Comparison of ENCODE assay signal across 30 cellular contexts in the genomic region with DNA sequence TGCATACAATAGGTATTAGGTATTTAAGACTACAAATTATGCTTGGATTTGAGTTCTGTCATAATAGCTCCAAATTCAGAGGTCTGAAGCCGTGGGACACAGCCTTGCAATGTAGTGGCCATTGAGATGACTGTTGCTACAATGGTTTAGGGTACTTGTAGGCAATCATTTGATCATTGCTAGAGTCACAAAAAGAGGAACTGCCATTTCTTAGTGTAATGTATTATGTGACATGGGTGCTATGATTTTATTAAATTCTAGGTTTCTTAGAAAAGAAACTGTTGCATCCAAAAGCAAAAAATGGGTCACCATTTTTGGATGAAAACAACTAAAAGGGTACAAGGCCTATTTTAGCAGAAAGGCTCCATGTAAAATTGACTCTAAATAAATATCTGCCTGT.
"Had no signal": no experiment of that assay in that cellular context is flagged by ENCODE, and none has a peak within 500 bp of the region (broad histone marks: within the 10 kb centered on the region; RNA-seq: fewer than 3 reads in every experiment).

No MANE protein-coding gene starts in this region.

- H3K4me3 ChIP-seq: coronary artery, dorsolateral prefrontal cortex, gastrocnemius medialis, heart left ventricle had no signal

- H3K9me3 ChIP-seq: gastrocnemius medialis, heart left ventricle had no signal

- FAIRE-seq: astrocyte, bronchial epithelial cell, TTC549 had no signal

- H3K27me3 ChIP-seq: brain microvascular endothelial cell, foreskin keratinocyte, gastrocnemius medialis, heart left ventricle had no signal

- H3K4me1 ChIP-seq: foreskin keratinocyte, gastrocnemius medialis, heart left ventricle had no signal

- ATAC-seq: activated CD4-positive, CD25-positive, alpha-beta regulatory T cell treated with anti-CD3 and anti-CD28 coated beads, Interleukin-2, amount 50 U/mL, for 24 hours; activated CD8-positive, alpha-beta T cell treated with anti-CD3 and anti-CD28 coated beads for 36 hours; activated T-cell treated with anti-CD3 and anti-CD28 coated beads, Interleukin-2, amount 50 U/mL, for 4 hours; activated T-helper 17 cell treated with anti-CD3 and anti-CD28 coated beads, Interleukin-2, amount 50 U/mL, for 72 hours; esophagus mucosa; foreskin keratinocyte; gastrocnemius medialis; heart left ventricle had no signal

- DNase-seq: activated B cell treated with CpG ODN at 0.5 μM for 24 hours; activated CD4-positive, alpha-beta T cell treated with anti-CD3 and anti-CD28 coated beads for 48 hours; activated CD4-positive, alpha-beta T cell treated with anti-CD3 and anti-CD28 coated beads, Interleukin-2, amount 50 U/mL, for 1 hour; activated CD4-positive, alpha-beta T cell treated with anti-CD3 and anti-CD28 coated beads, Interleukin-2, amount 50 U/mL, for 48 hours; activated CD8-positive, alpha-beta memory T cell treated with anti-CD3 and anti-CD28 coated beads for 24 hours; activated CD8-positive, alpha-beta T cell treated with anti-CD3 and anti-CD28 coated beads for 36 hours; activated effector memory CD4-positive, alpha-beta T cell treated with Interleukin-2 at 50 U/mL for 16 hours; activated gamma-delta T cell treated with Interleukin-2 at 50 U/mL for 16 hours; activated naive CD4-positive, alpha-beta T cell treated with anti-CD3 and anti-CD28 coated beads, Interleukin-2, amount 50 U/mL, for 16 hours; activated naive CD4-positive, alpha-beta T cell treated with Interleukin-2 at 50 U/mL for 16 hours; activated T-cell treated with anti-CD3 and anti-CD28 coated beads, Interleukin-2, amount 50 U/mL, for 4 hours; amniotic stem cell; anterior cingulate cortex; brain microvascular endothelial cell; dorsolateral prefrontal cortex; effector memory CD4-positive, alpha-beta T cell; endodermal cell; foreskin keratinocyte; gastrocnemius medialis; glutamatergic neuron; heart left ventricle; T-helper 2 cell; WERI-Rb-1 had no signal

- H3K36me3 ChIP-seq: brain microvascular endothelial cell, gastrocnemius medialis, heart left ventricle, WERI-Rb-1 had no signal

- H3K27ac ChIP-seq: brain microvascular endothelial cell, coronary artery, dorsolateral prefrontal cortex, foreskin keratinocyte, gastrocnemius medialis, heart left ventricle, WERI-Rb-1 had no signal
